Comparison of ENCODE assay signal across 20 cellular contexts in genomic region chr4:150255610-150256580, GRCh38.
DNase-seq lines count a peak whose midpoint lies in the region; ATAC-seq and TF ChIP-seq lines count a peak whose summit lies in the region.
"Had no signal": no experiment of that assay in that cellular context is flagged by ENCODE, and none has a peak within 500 bp of the region (broad histone marks: within the 10 kb centered on the region; RNA-seq: fewer than 3 reads in every experiment).

No MANE protein-coding gene starts in this region.

- intact Hi-C loops in sigmoid colon (cut with DNase I) = no loop called here

- H3K9me2 ChIP-seq in hepatocyte (replicated peaks; ENCODE audit: insufficient read depth) = no peaks in the 10 kb centered on the region

- H3K4me2 ChIP-seq in hepatocyte = no peak overlapping the region

- DNase-seq in Peyer's patch = no peak
- no peak for DNase-seq in coronary artery (ENCODE audit: low spot score)
- no peak for DNase-seq in hepatocyte (ENCODE audit: low spot score)
- no peak for DNase-seq in sigmoid colon
- no peak for DNase-seq in NCI-H2107 (lab: John Stamatoyannopoulos, UW)
- no peak for DNase-seq in cortex of kidney (lab: John Stamatoyannopoulos, UW)
- no peak for DNase-seq in NK-92 treated with Interleukin-12 subunit alpha and Interleukin-12 subunit beta, amount 100 ng/mL, for 24 hours (lab: John Stamatoyannopoulos, UW)
- DNase-seq: activated CD4-positive, alpha-beta T cell treated with anti-CD3 and anti-CD28 coated beads for 36 hours; activated CD8-positive, alpha-beta memory T cell treated with anti-CD3 and anti-CD28 coated beads, Interleukin-2, amount 50 U/mL, for 4 hours; activated gamma-delta T cell treated with Interleukin-2 at 50 U/mL for 16 hours; DND-41; kidney; NCI-H1048; NCI-H2029; NCI-H446; RPMI8226; stimulated activated naive CD8-positive, alpha-beta T cell treated with anti-CD3 and anti-CD28 coated beads, Interleukin-15, Interleukin-2, amounts not matched to agents 100 U/mL and 50 U/mL, for 24 hours had no signal

- H3K27me3 ChIP-seq in Peyer's patch (no peaks in the 10 kb centered on the region), hepatocyte (no peaks in the 10 kb centered on the region), sigmoid colon (no peaks in the 10 kb centered on the region)
- H3K27me3 ChIP-seq: ascending aorta, foreskin keratinocyte had no signal

- H3K4me1 ChIP-seq in Peyer's patch = peaks cover 0 to 30% (median 0%) of the 10 kb centered on the region in 4 donors
- H3K4me1 ChIP-seq in hepatocyte (ENCODE audit: insufficient read depth) = peaks cover 15% of the 10 kb centered on the region
- H3K4me1 ChIP-seq in sigmoid colon = peaks cover 0 to 59% (median 43%) of the 10 kb centered on the region in 4 donors
- H3K4me1 ChIP-seq: ascending aorta had no signal

- no peak for ATAC-seq in HG03135 (IDR thresholded peaks at IDR 0.05; ENCODE audit: unreplicated experiment)
- ATAC-seq: activated CD4-positive, alpha-beta T cell treated with anti-CD3 and anti-CD28 coated beads for 36 hours; stimulated activated naive CD8-positive, alpha-beta T cell treated with anti-CD3 and anti-CD28 coated beads, Interleukin-15, Interleukin-2, amounts not matched to agents 100 U/mL and 50 U/mL, for 24 hours had no signal

- H3K27ac ChIP-seq in Peyer's patch = peak overlapping the region in 3 of 4 donors; percentile 49 to 73 (median 68)
- H3K27ac ChIP-seq in coronary artery = peak overlapping the region in 1 of 2 donors; percentile 9
- peak overlapping the region; percentile 39 for H3K27ac ChIP-seq in hepatocyte
- peak overlapping the region in 3 of 4 donors; percentile 61 to 78 (median 70) for H3K27ac ChIP-seq in sigmoid colon
- H3K27ac ChIP-seq: ascending aorta, foreskin keratinocyte had no signal

- no peaks in the 10 kb centered on the region for H4K20me1 ChIP-seq in hepatocyte (ENCODE audit: insufficient read depth, poor library complexity, severe bottlenecking)

- TF ChIP-seq POLR2A in Peyer's patch (IDR thresholded peaks at IDR 0.05) (no peak), sigmoid colon (IDR thresholded peaks at IDR 0.05) (no peak)

- H3K79me2 ChIP-seq in hepatocyte = no peaks in the 10 kb centered on the region

- H3K36me3 ChIP-seq in Peyer's patch (no peaks in the 10 kb centered on the region), hepatocyte (replicated peaks; ENCODE audit: insufficient read depth, low read depth) (no peaks in the 10 kb centered on the region), sigmoid colon (peaks cover 0 to 13% (median 2%) of the 10 kb centered on the region in 4 donors)

- no peak overlapping the region for H3K4me3 ChIP-seq in Peyer's patch
- H3K4me3 ChIP-seq in coronary artery = peak overlapping the region; percentile 41
- H3K4me3 ChIP-seq in hepatocyte = no peak overlapping the region
- H3K4me3 ChIP-seq in sigmoid colon = peak overlapping the region in 2 of 4 donors; percentile 3 to 5
- H3K4me3 ChIP-seq: ascending aorta had no signal

- H3K9me3 ChIP-seq in Peyer's patch (no peaks in the 10 kb centered on the region), hepatocyte (ENCODE audit: low read depth) (no peaks in the 10 kb centered on the region), sigmoid colon (no peaks in the 10 kb centered on the region)
- H3K9me3 ChIP-seq: ascending aorta had no signal

- no peak overlapping the region for H2AFZ ChIP-seq in hepatocyte

- WGBS in hepatocyte (ENCODE audit: low lambda C conversion rate, missing lambda C conversion rate) = 89% methylated on average over 36 of the region's 38 CpGs
- WGBS in sigmoid colon, 2 donors = 81 to 82% methylated on average over 38 of the region's 38 CpGs

- TF ChIP-seq CTCF in Peyer's patch (IDR thresholded peaks at IDR 0.05) = no peak
- TF ChIP-seq CTCF in coronary artery (IDR thresholded peaks at IDR 0.05) = no peak
- TF ChIP-seq CTCF in hepatocyte (IDR thresholded peaks at IDR 0.05; ENCODE audit: poor library complexity) = no peak
- TF ChIP-seq CTCF in sigmoid colon (IDR thresholded peaks at IDR 0.05) = no peak

- TF ChIP-seq EP300 in sigmoid colon (IDR thresholded peaks at IDR 0.05) = no peak
